8 cellular contexts compared by ENCODE assay signal in the genomic region with DNA sequence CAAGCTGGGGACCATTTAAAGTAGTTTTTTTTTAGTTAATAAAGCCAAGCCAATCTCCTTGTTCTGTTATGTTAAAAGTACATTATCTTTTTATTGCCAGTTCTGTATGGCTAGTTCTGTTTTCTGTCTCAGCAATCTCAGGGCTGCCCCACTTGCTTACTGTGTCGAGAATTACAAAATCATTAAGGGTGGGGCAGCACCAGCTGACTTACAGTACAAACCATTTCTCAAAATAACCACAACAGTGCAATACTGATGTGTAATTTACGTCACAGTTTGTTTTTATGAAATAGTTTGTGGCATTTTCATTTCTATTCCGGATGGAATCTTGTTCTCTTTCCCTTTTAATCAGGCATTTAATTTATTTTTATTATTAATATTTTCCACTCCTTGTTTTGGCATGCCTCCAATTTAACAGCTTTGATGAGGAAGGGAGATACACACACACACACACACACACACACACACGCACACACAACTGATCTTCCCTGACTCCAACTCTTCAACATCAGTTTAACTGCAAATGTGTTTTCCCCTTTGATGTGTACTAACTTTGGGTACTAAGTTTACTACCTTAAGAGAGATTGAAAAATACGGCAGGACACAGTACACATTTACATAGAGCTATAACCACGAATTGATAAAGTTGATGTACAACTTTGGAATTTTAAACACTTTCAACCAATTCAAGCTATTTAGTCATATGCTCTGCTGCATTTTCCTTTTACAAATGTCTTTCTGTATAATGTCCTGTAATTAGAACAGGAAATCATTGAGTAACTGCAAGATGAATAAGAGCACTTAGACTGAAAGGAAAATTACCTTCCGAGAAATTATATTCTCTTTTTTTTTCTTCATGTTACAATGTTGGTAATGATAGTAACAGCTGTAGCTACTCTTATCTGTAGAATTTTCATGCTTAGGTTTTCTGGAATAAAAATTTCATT.
DNase-seq lines count a peak whose midpoint lies in the region; ATAC-seq and TF ChIP-seq lines count a peak whose summit lies in the region.

No MANE protein-coding gene starts in this region.

- no peaks in the 10 kb centered on the region for H3K4me1 ChIP-seq in parathyroid adenoma

- peak overlapping the region; percentile 6 for H3K4me3 ChIP-seq in epithelial cell of esophagus (ENCODE audit: low read length)
- no peak overlapping the region for H3K4me3 ChIP-seq in parathyroid adenoma (ENCODE audit: low read depth, low read length)

- TF ChIP-seq CTCF in epithelial cell of esophagus (IDR thresholded peaks at IDR 0.05; ENCODE audit: insufficient read depth, low read depth, low read length, missing control alignments) (no peak), parathyroid adenoma (IDR thresholded peaks at IDR 0.05) (no peak)

- DNase-seq in NCI-H510A treated with DMSO at 0.1 percent for 48 hours (lab: John Stamatoyannopoulos, UW) (peak; percentile 10), NCI-H510A (lab: John Stamatoyannopoulos, UW) (no peak), M059J (ENCODE audit: low read depth) (peak; percentile 61), epithelial cell of esophagus (ENCODE audit: low read depth) (peak; percentile 89), putamen (ENCODE audit: low spot score) (no peak)
- peak; percentile 54 to 55 for DNase-seq in activated CD4-positive, alpha-beta T cell treated with anti-CD3 and anti-CD28 coated beads, Interleukin-2, amount 50 U/mL, for 4 hours

- no peak overlapping the region for H2AFZ ChIP-seq in parathyroid adenoma

- ATAC-seq in GM18520 (IDR thresholded peaks at IDR 0.05; ENCODE audit: unreplicated experiment): no peak

- H3K36me3 ChIP-seq in parathyroid adenoma (ENCODE audit: control insufficient read depth, insufficient read depth, low read length): no peaks in the 10 kb centered on the region

- no peaks in the 10 kb centered on the region for H3K27me3 ChIP-seq in parathyroid adenoma (ENCODE audit: control insufficient read depth, insufficient read depth, low read length)

- H3K9ac ChIP-seq in parathyroid adenoma: no peak overlapping the region

- no peaks in the 10 kb centered on the region for H3K79me2 ChIP-seq in parathyroid adenoma

- peak overlapping the region; percentile 34 for H3K4me2 ChIP-seq in parathyroid adenoma (ENCODE audit: low read length)

- H3K27ac ChIP-seq in parathyroid adenoma: peak overlapping the region; percentile 52

- H3K9me3 ChIP-seq in parathyroid adenoma (ENCODE audit: control insufficient read depth, low read length): no peaks in the 10 kb centered on the region

Comparison
In these comparisons a context has a peak if more than half of its experiments do, and no peak if none do; other contexts are left out.
1. DNase-seq: peak in NCI-H510A treated with DMSO at 0.1 percent for 48 hours (single experiment), M059J (single experiment), activated CD4-positive, alpha-beta T cell treated with anti-CD3 and anti-CD28 coated beads, Interleukin-2, amount 50 U/mL, for 4 hours (2 of 2) and epithelial cell of esophagus (single experiment); none in NCI-H510A (single experiment) and putamen (single experiment).